2 cellular contexts compared by ENCODE assay signal in the genomic region with DNA sequence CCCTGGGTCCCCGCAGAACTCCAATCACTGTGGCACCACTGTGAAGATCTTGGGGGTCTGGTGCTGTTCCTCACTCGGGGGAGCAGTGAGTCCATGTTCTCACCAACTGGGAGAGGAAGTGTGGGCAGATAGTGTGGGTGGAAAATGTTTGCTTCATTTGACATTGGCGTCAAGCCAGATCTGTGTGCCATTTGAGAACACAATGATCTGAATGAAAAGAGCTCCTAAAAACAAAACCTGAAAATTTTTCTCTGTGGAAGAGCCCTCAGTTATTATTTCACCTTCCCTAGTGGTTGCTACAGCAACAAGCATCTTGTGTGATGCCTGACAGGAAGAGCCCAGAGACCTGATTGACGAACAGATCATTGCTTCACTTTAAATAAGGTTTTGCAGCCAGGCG.
TF ChIP-seq lines count a peak whose summit lies in the region.

No MANE protein-coding gene starts in this region.

TF ChIP-seq in K562, 482 proteins besides CTCF, POLR2A, EP300 and RAD21:
- TF ChIP-seq, protein P1, sequence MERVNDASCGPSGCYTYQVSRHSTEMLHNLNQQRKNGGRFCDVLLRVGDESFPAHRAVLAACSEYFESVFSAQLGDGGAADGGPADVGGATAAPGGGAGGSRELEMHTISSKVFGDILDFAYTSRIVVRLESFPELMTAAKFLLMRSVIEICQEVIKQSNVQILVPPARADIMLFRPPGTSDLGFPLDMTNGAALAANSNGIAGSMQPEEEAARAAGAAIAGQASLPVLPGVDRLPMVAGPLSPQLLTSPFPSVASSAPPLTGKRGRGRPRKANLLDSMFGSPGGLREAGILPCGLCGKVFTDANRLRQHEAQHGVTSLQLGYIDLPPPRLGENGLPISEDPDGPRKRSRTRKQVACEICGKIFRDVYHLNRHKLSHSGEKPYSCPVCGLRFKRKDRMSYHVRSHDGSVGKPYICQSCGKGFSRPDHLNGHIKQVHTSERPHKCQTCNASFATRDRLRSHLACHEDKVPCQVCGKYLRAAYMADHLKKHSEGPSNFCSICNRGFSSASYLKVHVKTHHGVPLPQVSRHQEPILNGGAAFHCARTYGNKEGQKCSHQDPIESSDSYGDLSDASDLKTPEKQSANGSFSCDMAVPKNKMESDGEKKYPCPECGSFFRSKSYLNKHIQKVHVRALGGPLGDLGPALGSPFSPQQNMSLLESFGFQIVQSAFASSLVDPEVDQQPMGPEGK (CRISPR knock-in tag; IDR thresholded peaks at IDR 0.05; ENCODE audit: borderline replicate concordance) = no peak
- TF ChIP-seq, protein P2, sequence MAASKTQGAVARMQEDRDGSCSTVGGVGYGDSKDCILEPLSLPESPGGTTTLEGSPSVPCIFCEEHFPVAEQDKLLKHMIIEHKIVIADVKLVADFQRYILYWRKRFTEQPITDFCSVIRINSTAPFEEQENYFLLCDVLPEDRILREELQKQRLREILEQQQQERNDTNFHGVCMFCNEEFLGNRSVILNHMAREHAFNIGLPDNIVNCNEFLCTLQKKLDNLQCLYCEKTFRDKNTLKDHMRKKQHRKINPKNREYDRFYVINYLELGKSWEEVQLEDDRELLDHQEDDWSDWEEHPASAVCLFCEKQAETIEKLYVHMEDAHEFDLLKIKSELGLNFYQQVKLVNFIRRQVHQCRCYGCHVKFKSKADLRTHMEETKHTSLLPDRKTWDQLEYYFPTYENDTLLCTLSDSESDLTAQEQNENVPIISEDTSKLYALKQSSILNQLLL (CRISPR knock-in tag; IDR thresholded peaks at IDR 0.05; ENCODE audit: borderline replicate concordance) = no peak
- TF ChIP-seq SMARCB1 (IDR thresholded peaks at IDR 0.05; ENCODE audit: insufficient read length, low read depth) (no peak), RFX1 (IDR thresholded peaks at IDR 0.05) (peak; percentile 34), ARHGAP35 (IDR thresholded peaks at IDR 0.05; ENCODE audit: partially characterized antibody) (no peak), NFIC (IDR thresholded peaks at IDR 0.05) (peak; percentile 53), ZNF3 (CRISPR knock-in tag; IDR thresholded peaks at IDR 0.05) (no peak), IRF2 (CRISPR knock-in tag; IDR thresholded peaks at IDR 0.05) (no peak)
TF ChIP-seq in K562: peak in this region for 2.

TF ChIP-seq in HEK293T, 16 proteins besides CTCF, POLR2A, EP300 and RAD21 (continued from another document):
- TF ChIP-seq FOXM1 (IDR thresholded peaks at IDR 0.05; ENCODE audit: borderline replicate concordance) (no peak), LEF1 (IDR thresholded peaks at IDR 0.05; ENCODE audit: borderline replicate concordance) (no peak), ARNT (IDR thresholded peaks at IDR 0.05) (no peak), ZNF384 (IDR thresholded peaks at IDR 0.05) (no peak), BHLHE40 (IDR thresholded peaks at IDR 0.05; ENCODE audit: borderline replicate concordance) (no peak), SUZ12 (IDR thresholded peaks at IDR 0.05) (no peak), CTBP1 (IDR thresholded peaks at IDR 0.05; ENCODE audit: borderline replicate concordance) (no peak), L3MBTL2 (conservative IDR thresholded peaks at IDR 0.05) (no peak), HDGF (IDR thresholded peaks at IDR 0.05; ENCODE audit: borderline replicate concordance) (no peak)
- TF ChIP-seq, protein P3, sequence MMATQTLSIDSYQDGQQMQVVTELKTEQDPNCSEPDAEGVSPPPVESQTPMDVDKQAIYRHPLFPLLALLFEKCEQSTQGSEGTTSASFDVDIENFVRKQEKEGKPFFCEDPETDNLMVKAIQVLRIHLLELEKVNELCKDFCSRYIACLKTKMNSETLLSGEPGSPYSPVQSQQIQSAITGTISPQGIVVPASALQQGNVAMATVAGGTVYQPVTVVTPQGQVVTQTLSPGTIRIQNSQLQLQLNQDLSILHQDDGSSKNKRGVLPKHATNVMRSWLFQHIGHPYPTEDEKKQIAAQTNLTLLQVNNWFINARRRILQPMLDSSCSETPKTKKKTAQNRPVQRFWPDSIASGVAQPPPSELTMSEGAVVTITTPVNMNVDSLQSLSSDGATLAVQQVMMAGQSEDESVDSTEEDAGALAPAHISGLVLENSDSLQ (IDR thresholded peaks at IDR 0.05) = no peak
